Comparison of ENCODE assay signal across 29 cellular contexts in the genomic region with DNA sequence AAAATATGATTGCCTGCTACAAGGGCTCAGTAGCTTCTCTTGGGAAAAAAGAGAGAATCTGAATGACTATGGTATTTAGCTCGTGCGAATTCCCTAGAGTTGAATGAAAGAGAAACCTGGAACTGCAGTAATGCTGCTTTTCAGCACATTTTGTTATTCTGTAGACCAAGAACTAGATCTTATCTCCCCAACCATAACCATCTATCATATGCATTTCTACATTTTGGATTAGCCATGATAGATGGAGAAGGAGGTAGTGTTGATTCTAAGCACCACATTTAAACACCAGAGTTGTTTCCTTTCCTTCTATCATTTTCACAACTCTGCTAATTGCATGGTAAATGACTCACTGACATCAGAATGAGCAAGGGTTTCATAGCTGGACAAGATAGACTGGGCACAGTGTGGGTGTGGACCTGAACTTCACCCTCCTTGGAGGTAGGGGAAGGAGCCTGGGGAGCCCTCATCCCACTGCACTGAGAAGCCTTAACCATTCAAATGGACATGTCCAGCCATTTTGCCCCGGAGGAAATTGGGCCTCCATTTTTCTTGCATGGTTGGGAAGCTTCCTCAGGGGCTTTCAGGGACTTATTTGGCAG. TPM values are rescaled to one million over a fixed set of nuclear protein-coding genes. Genes with fewer than 3 reads are reported as not detected.
"Had no signal": no experiment of that assay in that cellular context is flagged by ENCODE, and none has a peak within 500 bp of the region (broad histone marks: within the 10 kb centered on the region; RNA-seq: fewer than 3 reads in every experiment).

No MANE protein-coding gene starts in this region.

- DNase-seq: activated CD4-positive, alpha-beta memory T cell treated with anti-CD3 and anti-CD28 coated beads, Interleukin-2, amount 10 ng/mL, durations not matched to agents 7 days and 5 days; activated CD4-positive, alpha-beta T cell treated with anti-CD3 and anti-CD28 coated beads for 36 hours; activated CD4-positive, alpha-beta T cell treated with anti-CD3 and anti-CD28 coated beads, Interleukin-2, amount 50 U/mL, for 1 hour; activated gamma-delta T cell treated with Interleukin-2 at 50 U/mL for 16 hours; activated naive CD4-positive, alpha-beta T cell treated with anti-CD3 and anti-CD28 coated beads, Interleukin-2, amount 50 U/mL, for 16 hours; activated naive CD8-positive, alpha-beta T cell treated with anti-CD3 and anti-CD28 coated beads, Interleukin-2, amount 10 ng/mL, durations not matched to agents 7 days and 5 days; activated T-cell treated with anti-CD3 and anti-CD28 coated beads for 4 hours; activated T-cell treated with anti-CD3 and anti-CD28 coated beads, Interleukin-2, amount 50 U/mL, for 48 hours; adrenal gland; aorta; MM.1S; NCI-H1105; NCI-H1436; NCI-H1694 treated with DMSO at 0.1 percent for 48 hours; NCI-H2029 treated with DMSO at 0.1 percent for 48 hours; NCI-H345; NCI-H510A; NCI-H526 treated with DMSO at 0.1 percent for 48 hours; NCI-H82; PC-3; SHP77 treated with DMSO at 0.1 percent for 48 hours; T-helper 1 cell; WERI-Rb-1 had no signal

- FAIRE-seq: RCC 7860 had no signal

- H3K4me3 Mint-ChIP-seq: activated CD4-positive, alpha-beta memory T cell treated with anti-CD3 and anti-CD28 coated beads, Interleukin-2, amount 10 ng/mL, durations not matched to agents 7 days and 5 days; activated CD4-positive, alpha-beta T cell treated with anti-CD3 and anti-CD28 coated beads for 36 hours; activated naive CD8-positive, alpha-beta T cell treated with anti-CD3 and anti-CD28 coated beads, Interleukin-2, amount 10 ng/mL, durations not matched to agents 7 days and 5 days; brain had no signal

- H3K27ac Mint-ChIP-seq: activated CD4-positive, alpha-beta memory T cell treated with anti-CD3 and anti-CD28 coated beads, Interleukin-2, amount 10 ng/mL, durations not matched to agents 7 days and 5 days; activated CD4-positive, alpha-beta T cell treated with anti-CD3 and anti-CD28 coated beads for 36 hours; activated naive CD8-positive, alpha-beta T cell treated with anti-CD3 and anti-CD28 coated beads, Interleukin-2, amount 10 ng/mL, durations not matched to agents 7 days and 5 days; activated T-helper 2 cell treated with anti-CD3 and anti-CD28 coated beads, Interferon-gamma antibody, Interleukin-2, Interleukin-4, amounts not matched to agents 10 μg/mL and 5 μg/mL and 100 μg/mL, durations not matched to agents 14 hours and 24 hours and 36 hours; brain had no signal

- H3K27me3 ChIP-seq: adrenal gland, cardiac muscle cell had no signal

- H3K36me3 ChIP-seq: adrenal gland, cardiac muscle cell, WERI-Rb-1 had no signal

- H3K27me3 Mint-ChIP-seq: activated CD4-positive, alpha-beta memory T cell treated with anti-CD3 and anti-CD28 coated beads, Interleukin-2, amount 10 ng/mL, durations not matched to agents 7 days and 5 days had no signal

- H3K4me1 Mint-ChIP-seq: activated CD4-positive, alpha-beta memory T cell treated with anti-CD3 and anti-CD28 coated beads, Interleukin-2, amount 10 ng/mL, durations not matched to agents 7 days and 5 days; activated CD4-positive, alpha-beta T cell treated with anti-CD3 and anti-CD28 coated beads for 36 hours; activated naive CD8-positive, alpha-beta T cell treated with anti-CD3 and anti-CD28 coated beads, Interleukin-2, amount 10 ng/mL, durations not matched to agents 7 days and 5 days; brain had no signal

- H3K9me3 ChIP-seq: adrenal gland had no signal

- H3K36me3 Mint-ChIP-seq: activated naive CD8-positive, alpha-beta T cell treated with anti-CD3 and anti-CD28 coated beads, Interleukin-2, amount 10 ng/mL, durations not matched to agents 7 days and 5 days; brain had no signal

- ATAC-seq: activated CD4-positive, alpha-beta T cell treated with anti-CD3 and anti-CD28 coated beads for 36 hours; PC-3 had no signal

- H3K27ac ChIP-seq: adrenal gland, cardiac muscle cell, WERI-Rb-1 had no signal

- H3K4me1 ChIP-seq: adrenal gland had no signal

- H3K9me3 Mint-ChIP-seq: activated T-helper 2 cell treated with anti-CD3 and anti-CD28 coated beads, Interferon-gamma antibody, Interleukin-2, Interleukin-4, amounts not matched to agents 10 μg/mL and 5 μg/mL and 100 μg/mL, durations not matched to agents 14 hours and 24 hours and 36 hours; brain had no signal

- H3K4me3 ChIP-seq: adrenal gland, cardiac muscle cell had no signal

RNA-seq across cellular contexts. Expression of a gene that starts 55.3 kb away (rescaled TPM):
- total RNA-seq: activated CD4-positive, alpha-beta memory T cell treated with anti-CD3 and anti-CD28 coated beads, Interleukin-2, amount 10 ng/mL, durations not matched to agents 7 days and 5 days; activated CD4-positive, alpha-beta T cell treated with anti-CD3 and anti-CD28 coated beads for 36 hours; activated CD8-positive, alpha-beta memory T cell treated with anti-CD3 and anti-CD28 coated beads for 36 hours; activated naive CD8-positive, alpha-beta T cell treated with anti-CD3 and anti-CD28 coated beads, Interleukin-2, amount 10 ng/mL, durations not matched to agents 7 days and 5 days; activated T-helper 2 cell treated with anti-CD3 and anti-CD28 coated beads, Interferon-gamma antibody, Interleukin-2, Interleukin-4, amounts not matched to agents 10 μg/mL and 5 μg/mL and 100 μg/mL, durations not matched to agents 14 hours and 24 hours and 36 hours; T-helper 2 cell treated with Interferon-gamma antibody and Interleukin-4, amounts not matched to agents 100 ng/mL and 5 ng/mL, for 36 hours had no signal
